33 cellular contexts compared by ENCODE assay signal in the genomic region with DNA sequence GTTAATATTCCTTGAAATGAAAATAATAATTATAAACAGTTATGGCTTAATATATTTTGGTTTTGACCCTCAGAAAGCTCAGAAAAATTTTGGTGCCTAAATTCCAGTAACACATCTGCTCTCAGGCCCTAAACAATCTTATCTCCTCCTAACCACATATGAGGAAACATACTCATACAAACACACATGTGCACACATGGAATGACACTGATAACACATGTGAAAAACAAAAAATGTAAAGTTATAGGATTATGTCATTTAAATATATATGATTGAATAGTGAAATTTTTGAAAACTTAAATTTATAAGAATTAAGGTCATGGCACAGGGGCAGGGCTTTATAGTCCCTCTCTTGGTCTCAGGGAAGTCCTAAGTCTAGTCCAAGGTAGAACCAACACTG.
"Had no signal": no experiment of that assay in that cellular context is flagged by ENCODE, and none has a peak within 500 bp of the region (broad histone marks: within the 10 kb centered on the region; RNA-seq: fewer than 3 reads in every experiment).

No MANE protein-coding gene starts in this region.

- H3K36me3 ChIP-seq: adrenal gland, ascending aorta, brain microvascular endothelial cell, breast epithelium, cardiac muscle cell had no signal

- FAIRE-seq: astrocyte, bronchial epithelial cell had no signal

- H3K4me1 ChIP-seq: adrenal gland, ascending aorta, body of pancreas, breast epithelium had no signal

- H3K4me3 ChIP-seq: adrenal gland, ascending aorta, body of pancreas, breast epithelium, cardiac muscle cell had no signal

- DNase-seq: activated effector memory CD4-positive, alpha-beta T cell treated with anti-CD3 and anti-CD28 coated beads, Interleukin-2, amount 50 U/mL, for 16 hours; activated effector memory CD4-positive, alpha-beta T cell treated with Interleukin-2 at 50 U/mL for 16 hours; activated gamma-delta T cell; activated gamma-delta T cell treated with Interleukin-2 at 50 U/mL for 16 hours; activated naive CD4-positive, alpha-beta T cell; activated naive CD4-positive, alpha-beta T cell treated with anti-CD3 and anti-CD28 coated beads for 36 hours; activated naive CD4-positive, alpha-beta T cell treated with anti-CD3 and anti-CD28 coated beads, Interleukin-2, amount 10 ng/mL, durations not matched to agents 7 days and 5 days; activated naive CD4-positive, alpha-beta T cell treated with anti-CD3 and anti-CD28 coated beads, Interleukin-2, amount 50 U/mL, for 16 hours; activated naive CD4-positive, alpha-beta T cell treated with Interleukin-2 at 50 U/mL for 16 hours; activated naive CD8-positive, alpha-beta T cell treated with anti-CD3 and anti-CD28 coated beads for 36 hours; activated naive CD8-positive, alpha-beta T cell treated with anti-CD3 and anti-CD28 coated beads, Interleukin-2, amount 10 ng/mL, durations not matched to agents 7 days and 5 days; activated naive CD8-positive, alpha-beta T cell treated with anti-CD3 and anti-CD28 coated beads, Interleukin-2, amount 50 U/mL, for 24 hours; activated T-cell treated with anti-CD3 and anti-CD28 coated beads, Interleukin-2, amount 50 U/mL, for 1 hour; activated T-cell treated with anti-CD3 and anti-CD28 coated beads, Interleukin-2, amount 50 U/mL, for 24 hours; activated T-cell treated with anti-CD3 and anti-CD28 coated beads, Interleukin-2, amount 50 U/mL, for 4 hours; activated T-cell treated with anti-CD3 and anti-CD28 coated beads, Interleukin-2, amount 50 U/mL, for 48 hours; activated T-cell treated with anti-CD3 and anti-CD28 coated beads, Interleukin-2, amount 50 U/mL, for 72 hours; adrenal gland; amniotic stem cell; amygdala; anterior cingulate cortex; aorta; body of pancreas; brain microvascular endothelial cell; central memory CD4-positive, alpha-beta T cell; cerebellar nuclear complex had no signal

- H3K27ac ChIP-seq: adrenal gland, ascending aorta, body of pancreas, brain microvascular endothelial cell, breast epithelium, cardiac muscle cell had no signal

- H3K9me3 ChIP-seq: adrenal gland, ascending aorta, body of pancreas, breast epithelium had no signal

- ATAC-seq: activated naive CD4-positive, alpha-beta T cell treated with anti-CD3 and anti-CD28 coated beads, Interleukin-2, amount 50 U/mL, for 72 hours; activated naive CD8-positive, alpha-beta T cell treated with anti-CD3 and anti-CD28 coated beads, Interleukin-2, amount 50 U/mL, for 24 hours; activated T-cell treated with anti-CD3 and anti-CD28 coated beads, Interleukin-2, amount 50 U/mL, for 4 hours; activated T-cell treated with anti-CD3 and anti-CD28 coated beads, Interleukin-2, amount 50 U/mL, for 72 hours; activated T-helper 17 cell treated with anti-CD3 and anti-CD28 coated beads, Interleukin-2, amount 50 U/mL, for 72 hours; body of pancreas had no signal

- H3K27me3 ChIP-seq: adrenal gland, ascending aorta, body of pancreas, brain microvascular endothelial cell, breast epithelium, cardiac muscle cell had no signal
